23 cellular contexts compared by ENCODE assay signal in genomic region chr5:102138243-102138653, GRCh38.
"Had no signal": no experiment of that assay in that cellular context is flagged by ENCODE, and none has a peak within 500 bp of the region (broad histone marks: within the 10 kb centered on the region; RNA-seq: fewer than 3 reads in every experiment).

No MANE protein-coding gene starts in this region.

- H3K9me3 ChIP-seq: gastroesophageal sphincter, left lung, pancreas, psoas muscle, suprapubic skin, tibial artery had no signal

- H3K36me3 ChIP-seq: gastroesophageal sphincter, left lung, pancreas, suprapubic skin, tibial artery had no signal

- DNase-seq: activated B cell treated with CpG ODN at 0.5 μM for 24 hours; activated CD4-positive, alpha-beta T cell treated with anti-CD3 and anti-CD28 coated beads, Interleukin-2, amount 50 U/mL, for 1 hour; activated CD8-positive, alpha-beta T cell treated with anti-CD3 and anti-CD28 coated beads for 36 hours; activated naive CD4-positive, alpha-beta T cell; activated T-cell treated with anti-CD3 and anti-CD28 coated beads, Interleukin-2, amount 50 U/mL, for 48 hours; anterior cingulate cortex; dorsolateral prefrontal cortex; effector memory CD8-positive, alpha-beta T cell; erythroblast; head of caudate nucleus; hypothalamus; immature natural killer cell; left lung; mesendoderm; naive thymus-derived CD4-positive, alpha-beta T cell; pancreas; psoas muscle; stimulated activated naive CD4-positive, alpha-beta T cell; T-cell; tibial artery had no signal

- ATAC-seq: activated CD8-positive, alpha-beta T cell treated with anti-CD3 and anti-CD28 coated beads for 36 hours; effector memory CD8-positive, alpha-beta T cell; gastroesophageal sphincter; left lung; naive thymus-derived CD4-positive, alpha-beta T cell; pancreas; psoas muscle; T-cell had no signal

- H3K27me3 ChIP-seq: dorsolateral prefrontal cortex, gastroesophageal sphincter, left lung, pancreas, suprapubic skin, tibial artery had no signal

- H3K4me1 ChIP-seq: gastroesophageal sphincter, left lung, pancreas, psoas muscle, suprapubic skin, tibial artery had no signal

- H3K4me3 ChIP-seq: dorsolateral prefrontal cortex, gastroesophageal sphincter, left lung, lung, pancreas, psoas muscle, suprapubic skin, tibial artery had no signal

- H3K27ac ChIP-seq: dorsolateral prefrontal cortex, gastroesophageal sphincter, left lung, pancreas, psoas muscle, suprapubic skin, tibial artery had no signal
